31 cellular contexts compared by ENCODE assay signal in genomic region chr9:7968642-7969041, GRCh38.
"Had no signal": no experiment of that assay in that cellular context is flagged by ENCODE, and none has a peak within 500 bp of the region (broad histone marks: within the 10 kb centered on the region; RNA-seq: fewer than 3 reads in every experiment).

No MANE protein-coding gene starts in this region.

- H3K36me3 ChIP-seq: adrenal gland, ascending aorta, brain microvascular endothelial cell, cardiac muscle cell had no signal

- H3K27me3 ChIP-seq: adrenal gland, ascending aorta, body of pancreas, brain microvascular endothelial cell, cardiac muscle cell had no signal

- H3K4me3 ChIP-seq: adrenal gland, ascending aorta, body of pancreas, cardiac muscle cell had no signal

- H3K9me3 ChIP-seq: adrenal gland, ascending aorta, body of pancreas had no signal

- H3K27ac ChIP-seq: adrenal gland, ascending aorta, body of pancreas, brain microvascular endothelial cell, cardiac muscle cell had no signal

- H3K4me1 ChIP-seq: adrenal gland, ascending aorta, body of pancreas had no signal

- ATAC-seq: activated naive CD4-positive, alpha-beta T cell treated with anti-CD3 and anti-CD28 coated beads, Interleukin-2, amount 50 U/mL, for 72 hours; activated naive CD8-positive, alpha-beta T cell treated with anti-CD3 and anti-CD28 coated beads, Interleukin-2, amount 50 U/mL, for 24 hours; activated T-cell treated with anti-CD3 and anti-CD28 coated beads, Interleukin-2, amount 50 U/mL, for 4 hours; activated T-cell treated with anti-CD3 and anti-CD28 coated beads, Interleukin-2, amount 50 U/mL, for 72 hours; activated T-helper 17 cell treated with anti-CD3 and anti-CD28 coated beads, Interleukin-2, amount 50 U/mL, for 72 hours had no signal

- DNase-seq: activated effector memory CD4-positive, alpha-beta T cell treated with anti-CD3 and anti-CD28 coated beads, Interleukin-2, amount 50 U/mL, for 16 hours; activated effector memory CD4-positive, alpha-beta T cell treated with Interleukin-2 at 50 U/mL for 16 hours; activated gamma-delta T cell; activated gamma-delta T cell treated with Interleukin-2 at 50 U/mL for 16 hours; activated naive CD4-positive, alpha-beta T cell; activated naive CD4-positive, alpha-beta T cell treated with anti-CD3 and anti-CD28 coated beads for 36 hours; activated naive CD4-positive, alpha-beta T cell treated with anti-CD3 and anti-CD28 coated beads, Interleukin-2, amount 10 ng/mL, durations not matched to agents 7 days and 5 days; activated naive CD4-positive, alpha-beta T cell treated with anti-CD3 and anti-CD28 coated beads, Interleukin-2, amount 50 U/mL, for 16 hours; activated naive CD4-positive, alpha-beta T cell treated with Interleukin-2 at 50 U/mL for 16 hours; activated naive CD8-positive, alpha-beta T cell treated with anti-CD3 and anti-CD28 coated beads for 36 hours; activated naive CD8-positive, alpha-beta T cell treated with anti-CD3 and anti-CD28 coated beads, Interleukin-2, amount 10 ng/mL, durations not matched to agents 7 days and 5 days; activated naive CD8-positive, alpha-beta T cell treated with anti-CD3 and anti-CD28 coated beads, Interleukin-2, amount 50 U/mL, for 24 hours; activated T-cell treated with anti-CD3 and anti-CD28 coated beads, Interleukin-2, amount 50 U/mL, for 1 hour; activated T-cell treated with anti-CD3 and anti-CD28 coated beads, Interleukin-2, amount 50 U/mL, for 24 hours; activated T-cell treated with anti-CD3 and anti-CD28 coated beads, Interleukin-2, amount 50 U/mL, for 4 hours; activated T-cell treated with anti-CD3 and anti-CD28 coated beads, Interleukin-2, amount 50 U/mL, for 48 hours; activated T-cell treated with anti-CD3 and anti-CD28 coated beads, Interleukin-2, amount 50 U/mL, for 72 hours; adrenal gland; amniotic stem cell; amygdala; anterior cingulate cortex; aorta; body of pancreas; brain microvascular endothelial cell; caudate nucleus; central memory CD4-positive, alpha-beta T cell; cerebellar nuclear complex had no signal
